In genomic region chr6:134951494-134952263, GRCh38 we compare ENCODE assay signal across 25 cellular contexts. TPM values are rescaled to one million over a fixed set of nuclear protein-coding genes. Genes with fewer than 3 reads are reported as not detected.
"Had no signal": no experiment of that assay in that cellular context is flagged by ENCODE, and none has a peak within 500 bp of the region (broad histone marks: within the 10 kb centered on the region; RNA-seq: fewer than 3 reads in every experiment).

No MANE protein-coding gene starts in this region.

- H3K36me3 ChIP-seq: Peyer's patch, SJCRH30 had no signal

- H3K27ac ChIP-seq: KMS-11, PC-9, Peyer's patch, SJCRH30 had no signal

- H3K9me3 ChIP-seq: Peyer's patch, SJCRH30 had no signal

- ATAC-seq: Right ventricle myocardium inferior, SK-N-SH treated with all-trans-retinoic acid at 6 μM for 48 hours had no signal

- H2AFZ ChIP-seq: PC-9 had no signal

- H3K4me1 ChIP-seq: Peyer's patch had no signal

- H3K9ac ChIP-seq: KMS-11 had no signal

- DNase-seq: IMR-90, Kasumi-1, MM.1S, NCI-H1092 treated with DMSO at 0.1 percent for 48 hours, NCI-H1436, NCI-H187, NCI-H2029, NCI-H2081 treated with DMSO at 0.1 percent for 48 hours, NCI-H2171, NCI-H226, NCI-H446, NCI-H510A, NCI-H524 treated with DMSO at 0.1 percent for 48 hours, NCI-H69, NCI-H774, OCI-M1, PC-9, Peyer's patch, SHP77 treated with DMSO at 0.1 percent for 48 hours, SJCRH30 had no signal

- H3K4me2 ChIP-seq: KMS-11, PC-9 had no signal

- H3K4me3 ChIP-seq: PC-9, Peyer's patch, SJCRH30 had no signal

- H3K27me3 ChIP-seq: Peyer's patch, SJCRH30 had no signal

RNA-seq across cellular contexts. Expression of gene ALDH8A1, which starts 1.8 kb away (rescaled TPM):
- total RNA-seq: HT-29, M059J, Right ventricle myocardium inferior had no signal
